Comparison of ENCODE assay signal across 8 cellular contexts in genomic region chr5:177491429-177491945, GRCh38. TPM values are rescaled to one million over a fixed set of nuclear protein-coding genes. Genes with fewer than 3 reads are reported as not detected.
DNase-seq lines count a peak whose midpoint lies in the region; ATAC-seq and TF ChIP-seq lines count a peak whose summit lies in the region.

No MANE protein-coding gene starts in this region.

- 69% methylated on average over 4 of the region's 43 CpGs for WGBS in SK-N-SH (ENCODE audit: low lambda C conversion rate)
- no CpG with 5 or more reads among the region's 43 CpGs for WGBS in neuronal stem cell (ENCODE audit: extremely low coverage in 2 of 2, insufficient read length in 2 of 2, insufficient replicate concordance in 1 of 2), 2 donors

- peak; percentile 64 for TF ChIP-seq CTCF in SK-N-SH (IDR thresholded peaks at IDR 0.05)

- no peak overlapping the region for H2BK120ac ChIP-seq in neuronal stem cell (ENCODE audit: low read depth, low read length)

- no peak overlapping the region for H3K4ac ChIP-seq in neuronal stem cell (ENCODE audit: low read length)

- peak overlapping the region; percentile 73 for H2AK5ac ChIP-seq in neuronal stem cell (ENCODE audit: low read depth, low read length)

- no peaks in the 10 kb centered on the region for H3K9me3 ChIP-seq in SK-N-SH
- no peaks in the 10 kb centered on the region for H3K9me3 ChIP-seq in neuronal stem cell (replicated peaks in 1 of 2; ENCODE audit: control insufficient read depth in 2 of 2, insufficient read depth in 1 of 2, low read depth in 1 of 2, low read length in 2 of 2)

- H3K14ac ChIP-seq in neuronal stem cell (ENCODE audit: low read length), result no peak overlapping the region

- H3K36me3 ChIP-seq in SK-N-SH (replicated peaks in 1 of 2; ENCODE audit: control insufficient read depth in 1 of 2, insufficient read depth in 2 of 2, low read length in 1 of 2) (peaks cover 51 to 56% of the 10 kb centered on the region in 2 experiments), neuronal stem cell (replicated peaks in 1 of 2; ENCODE audit: control insufficient read depth in 2 of 2, insufficient read depth in 2 of 2, low read length in 2 of 2) (peaks cover 59 to 92% of the 10 kb centered on the region in 2 donors)

- no peak for TF ChIP-seq EP300 in SK-N-SH (IDR thresholded peaks at IDR 0.05; ENCODE audit: borderline replicate concordance in 1 of 2, low read depth in 1 of 2, low read length in 1 of 2)

- peak overlapping the region in 1 of 2 experiments; percentile 56; a peak in 1 of 4 replicates for H3K4me3 ChIP-seq in SK-N-SH (ENCODE audit: low read depth in 2 of 2, low read length in 1 of 2)
- no peak overlapping the region for H3K4me3 ChIP-seq in neuronal stem cell (ENCODE audit: low read length in 2 of 2)

- TF ChIP-seq RAD21 in SK-N-SH (IDR thresholded peaks at IDR 0.05; ENCODE audit: low read length), result no peak; the same call in 1 of the 2 replicates

- H2AFZ ChIP-seq in SK-N-SH (ENCODE audit: low read depth), result no peak overlapping the region
- no peak overlapping the region for H2AFZ ChIP-seq in neuronal stem cell (ENCODE audit: low read length)

- H4K20me1 ChIP-seq in SK-N-SH (ENCODE audit: insufficient read depth), result peaks cover 88% of the 10 kb centered on the region

- H3K4me2 ChIP-seq in SK-N-SH (no peak overlapping the region), neuronal stem cell (ENCODE audit: insufficient read depth, low read length, poor library complexity, severe bottlenecking) (no peak overlapping the region)

- H3K23ac ChIP-seq in neuronal stem cell (ENCODE audit: low read depth, low read length, poor library complexity), result peak overlapping the region; percentile 12

- no peak overlapping the region for H4K8ac ChIP-seq in neuronal stem cell (ENCODE audit: low read depth, low read length)

- H3K18ac ChIP-seq in neuronal stem cell (ENCODE audit: low read length), result peak overlapping the region; percentile 78

- H3K79me1 ChIP-seq in neuronal stem cell (ENCODE audit: low read depth, low read length), result peaks cover 26% of the 10 kb centered on the region

- CTCF ChIA-PET in SK-N-SH (lab: Yijun Ruan, JAX), result interaction anchor here (1.0 to 8.4 kb wide), 4 partner anchors 9 to 101 kb away, joined by 3 to 201 read pairs (median 8); partner anchors contain the start of gene DBN1

- peak; percentile 91 for DNase-seq in SK-N-SH
- peak; percentile 50 for DNase-seq in NCI-H2171 treated with DMSO at 0.1 percent for 48 hours (lab: John Stamatoyannopoulos, UW)
- DNase-seq in cerebellar cortex (ENCODE audit: low spot score), result peak; percentile 43
- DNase-seq in neuronal stem cell (ENCODE audit: low spot score), result peak; percentile 79

- H2BK12ac ChIP-seq in neuronal stem cell (ENCODE audit: low read length), result no peak overlapping the region

- no peaks in the 10 kb centered on the region for H3K9me2 ChIP-seq in SK-N-SH

- POLR2A ChIA-PET in SK-N-SH (lab: Yijun Ruan, JAX), result no interaction called here

- H3K27me3 ChIP-seq in SK-N-SH (ENCODE audit: insufficient read depth), result no peaks in the 10 kb centered on the region
- no peaks in the 10 kb centered on the region for H3K27me3 ChIP-seq in neuronal stem cell (ENCODE audit: control insufficient read depth in 3 of 3, insufficient read depth in 3 of 3, low read depth in 1 of 3, low read length in 3 of 3)

- H2BK5ac ChIP-seq in neuronal stem cell (ENCODE audit: low read length), result peak overlapping the region; percentile 88

- H3K27ac ChIP-seq in SK-N-SH (ENCODE audit: low read depth in 2 of 2, low read length in 1 of 2), result 0 out of 4 replicates have a peak overlapping the region, but pooled peaks of 1 of the 2 experiments have one; percentile 15
- no peak overlapping the region for H3K27ac ChIP-seq in neuronal stem cell (replicated peaks; ENCODE audit: low read length)

- H4K91ac ChIP-seq in neuronal stem cell (ENCODE audit: low read depth, low read length, poor library complexity), result no peak overlapping the region

- H3K9ac ChIP-seq in SK-N-SH (no peak overlapping the region), neuronal stem cell (ENCODE audit: low read depth, low read length, poor library complexity) (no peak overlapping the region)

- H3K4me1 ChIP-seq in SK-N-SH (ENCODE audit: control insufficient read depth in 1 of 2, insufficient read depth in 2 of 2, low read depth in 1 of 2, low read length in 1 of 2) (peaks cover 33 to 39% of the 10 kb centered on the region in 2 experiments; a peak in 3 of 4 replicates), neuronal stem cell (ENCODE audit: control insufficient read depth in 2 of 2, insufficient read depth in 1 of 2, low read depth in 1 of 2, low read length in 2 of 2) (peaks cover 19 to 28% of the 10 kb centered on the region in 2 donors)

- H3K79me2 ChIP-seq in SK-N-SH (ENCODE audit: insufficient read depth), result peaks cover 65% of the 10 kb centered on the region

- ATAC-seq in SK-N-SH treated with all-trans-retinoic acid at 6 μM for 48 hours (no peak), HG02840 (IDR thresholded peaks at IDR 0.05; ENCODE audit: low FRiP score, unreplicated experiment) (no peak), GM21529 (IDR thresholded peaks at IDR 0.05; ENCODE audit: unreplicated experiment) (no peak)
- ATAC-seq in activated CD4-positive, CD25-positive, alpha-beta regulatory T cell treated with anti-CD3 and anti-CD28 coated beads, Interleukin-2, amount 50 U/mL, for 24 hours, result no peak

- peaks cover 33% of the 10 kb centered on the region for H3F3A ChIP-seq in SK-N-SH (replicated peaks; ENCODE audit: insufficient read depth)

- H2BK15ac ChIP-seq in neuronal stem cell (ENCODE audit: low read length), result no peak overlapping the region

TF ChIP-seq in SK-N-SH, 30 proteins besides CTCF, POLR2A, EP300 and RAD21 (continues in another document):
- no peak for TF ChIP-seq JUND (IDR thresholded peaks at IDR 0.05)
- no peak for TF ChIP-seq POLR2AphosphoS5 (IDR thresholded peaks at IDR 0.05; ENCODE audit: low read depth, low read length)
- no peak for TF ChIP-seq TCF12 (IDR thresholded peaks at IDR 0.05)

TF ChIP-seq in SK-N-SH treated with all-trans-retinoic acid at 6 μM for 48 hours, 23 proteins besides CTCF, POLR2A, EP300 and RAD21 (continues in another document):
- TF ChIP-seq OSR1 (CRISPR knock-in tag; IDR thresholded peaks at IDR 0.05), result no peak
- TF ChIP-seq, protein P1, sequence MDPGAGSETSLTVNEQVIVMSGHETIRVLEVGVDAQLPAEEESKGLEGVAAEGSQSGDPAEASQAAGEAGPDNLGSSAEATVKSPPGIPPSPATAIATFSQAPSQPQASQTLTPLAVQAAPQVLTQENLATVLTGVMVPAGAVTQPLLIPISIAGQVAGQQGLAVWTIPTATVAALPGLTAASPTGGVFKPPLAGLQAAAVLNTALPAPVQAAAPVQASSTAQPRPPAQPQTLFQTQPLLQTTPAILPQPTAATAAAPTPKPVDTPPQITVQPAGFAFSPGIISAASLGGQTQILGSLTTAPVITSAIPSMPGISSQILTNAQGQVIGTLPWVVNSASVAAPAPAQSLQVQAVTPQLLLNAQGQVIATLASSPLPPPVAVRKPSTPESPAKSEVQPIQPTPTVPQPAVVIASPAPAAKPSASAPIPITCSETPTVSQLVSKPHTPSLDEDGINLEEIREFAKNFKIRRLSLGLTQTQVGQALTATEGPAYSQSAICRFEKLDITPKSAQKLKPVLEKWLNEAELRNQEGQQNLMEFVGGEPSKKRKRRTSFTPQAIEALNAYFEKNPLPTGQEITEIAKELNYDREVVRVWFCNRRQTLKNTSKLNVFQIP (CRISPR knock-in tag; IDR thresholded peaks at IDR 0.05; ENCODE audit: borderline replicate concordance, low read depth), result no peak
- TF ChIP-seq BACH2 (CRISPR knock-in tag; IDR thresholded peaks at IDR 0.05; ENCODE audit: borderline replicate concordance), result no peak
- no peak for TF ChIP-seq GLIS3 (CRISPR knock-in tag; IDR thresholded peaks at IDR 0.05)
- TF ChIP-seq SNAI2 (CRISPR knock-in tag; IDR thresholded peaks at IDR 0.05), result no peak
- TF ChIP-seq ZNF8 (CRISPR knock-in tag; IDR thresholded peaks at IDR 0.05), result no peak
- no peak for TF ChIP-seq TCF4 (CRISPR knock-in tag; IDR thresholded peaks at IDR 0.05; ENCODE audit: borderline replicate concordance)
- TF ChIP-seq CREB5 (CRISPR knock-in tag; IDR thresholded peaks at IDR 0.05; ENCODE audit: low read depth), result no peak
- TF ChIP-seq RARB (CRISPR knock-in tag; IDR thresholded peaks at IDR 0.05), result no peak
- no peak for TF ChIP-seq ESRRG (CRISPR knock-in tag; IDR thresholded peaks at IDR 0.05)

RNA-seq across cellular contexts. Expression of gene PDLIM7, which starts 5.9 kb away (rescaled TPM):
- 183 and 206 TPM in 2 replicates for polyA plus RNA-seq in SK-N-SH (2012; rRNA removed)
- 60.8 and 101 TPM in 2 replicates for polyA plus RNA-seq in SK-N-SH (2012; cell fraction: cytosol; rRNA removed)
- 702 and 826 TPM in 2 replicates for polyA plus RNA-seq in SK-N-SH (2012; cell fraction: nucleus; rRNA removed)
- polyA plus RNA-seq in neuronal stem cell (2013, experiment 1 of 2), result 206 TPM
- polyA plus RNA-seq in neuronal stem cell (2013, experiment 2 of 2), result 193 TPM

RNA-seq across cellular contexts. Expression of gene DBN1, which starts 18.1 kb away (rescaled TPM):
- 176 and 244 TPM in 2 replicates for polyA plus RNA-seq in SK-N-SH (2012; rRNA removed)
- polyA plus RNA-seq in SK-N-SH (2012; cell fraction: cytosol; rRNA removed), result 109 and 114 TPM in 2 replicates
- polyA plus RNA-seq in SK-N-SH (2012; cell fraction: nucleus; rRNA removed), result 1,021 and 1,050 TPM in 2 replicates
- 205 TPM for polyA plus RNA-seq in neuronal stem cell (2013, experiment 1 of 2)
- polyA plus RNA-seq in neuronal stem cell (2013, experiment 2 of 2), result 197 TPM

RNA-seq across cellular contexts. Expression of gene DOK3, which starts 18.1 kb away (rescaled TPM):
- polyA plus RNA-seq in SK-N-SH (2012; rRNA removed), result 1.9 and 2.2 TPM in 2 replicates
- 0.67 and 1.2 TPM in 2 replicates for polyA plus RNA-seq in SK-N-SH (2012; cell fraction: cytosol; rRNA removed)
- polyA plus RNA-seq in SK-N-SH (2012; cell fraction: nucleus; rRNA removed), result 11.8 and 14.3 TPM in 2 replicates
- polyA plus RNA-seq in neuronal stem cell (2013, experiment 1 of 2), result 1.2 TPM
- polyA plus RNA-seq in neuronal stem cell (2013, experiment 2 of 2), result 1.2 TPM

RNA-seq across cellular contexts. Expression of gene DDX41, which starts 25.3 kb away (rescaled TPM):
- 158 and 176 TPM in 2 replicates for polyA plus RNA-seq in SK-N-SH (2012; rRNA removed)
- polyA plus RNA-seq in SK-N-SH (2012; cell fraction: cytosol; rRNA removed), result 77.5 and 107 TPM in 2 replicates
- 306 and 385 TPM in 2 replicates for polyA plus RNA-seq in SK-N-SH (2012; cell fraction: nucleus; rRNA removed)
- polyA plus RNA-seq in neuronal stem cell (2013, experiment 1 of 2), result 67.4 TPM
- 68.2 TPM for polyA plus RNA-seq in neuronal stem cell (2013, experiment 2 of 2)

RNA-seq across cellular contexts. Expression of gene PRR7, which starts 44.9 kb away (rescaled TPM):
- polyA plus RNA-seq in SK-N-SH (2012; rRNA removed), result 12.5 and 17.1 TPM in 2 replicates
- polyA plus RNA-seq in SK-N-SH (2012; cell fraction: cytosol; rRNA removed), result 12.6 and 23.0 TPM in 2 replicates
- polyA plus RNA-seq in SK-N-SH (2012; cell fraction: nucleus; rRNA removed), result 29.5 and 41.3 TPM in 2 replicates
- 26.8 TPM for polyA plus RNA-seq in neuronal stem cell (2013, experiment 1 of 2)
- polyA plus RNA-seq in neuronal stem cell (2013, experiment 2 of 2), result 26.8 TPM
